ENCODE assay signal across 3 cellular contexts in genomic region chr5:149537374-149537959, GRCh38.
TF ChIP-seq lines count a peak whose summit lies in the region.

No MANE protein-coding gene starts in this region.

TF ChIP-seq in HepG2, 621 proteins besides CTCF, POLR2A, EP300 and RAD21:
- no peak for TF ChIP-seq DZIP1 (CRISPR knock-in tag; IDR thresholded peaks at IDR 0.05)
- no peak for TF ChIP-seq ETS1 (CRISPR knock-in tag; IDR thresholded peaks at IDR 0.05)
- no peak for TF ChIP-seq PHF5A (CRISPR knock-in tag; IDR thresholded peaks at IDR 0.05; ENCODE audit: low read depth, unreplicated experiment)
- peak in 1 of 2 experiments; percentile 46; a peak in 3 of 4 replicates for TF ChIP-seq MAFK (conservative IDR thresholded peaks at IDR 0.05 in 1 of 2, IDR thresholded peaks at IDR 0.05 in 1 of 2; ENCODE audit: low read length in 2 of 2)
- no peak for TF ChIP-seq ZNF577 (CRISPR knock-in tag; IDR thresholded peaks at IDR 0.05; ENCODE audit: borderline replicate concordance, low read depth)
- no peak for TF ChIP-seq CHCHD3 (CRISPR knock-in tag; IDR thresholded peaks at IDR 0.05)
- no peak for TF ChIP-seq PHF21A (CRISPR knock-in tag; IDR thresholded peaks at IDR 0.05)
- no peak for TF ChIP-seq ZFP82 (CRISPR knock-in tag; IDR thresholded peaks at IDR 0.05; ENCODE audit: borderline replicate concordance)
- TF ChIP-seq MAFF (IDR thresholded peaks at IDR 0.05; ENCODE audit: low read depth, low read length): 0 out of 2 replicates have a peak, but pooled peaks have one; percentile 27
- TF ChIP-seq THYN1 (CRISPR knock-in tag; IDR thresholded peaks at IDR 0.05; ENCODE audit: borderline replicate concordance, low read depth): no peak
- no peak for TF ChIP-seq SP140L (CRISPR knock-in tag; IDR thresholded peaks at IDR 0.05; ENCODE audit: borderline replicate concordance)
- no peak for TF ChIP-seq SNAPC2 (CRISPR knock-in tag; IDR thresholded peaks at IDR 0.05)
- TF ChIP-seq GLMP (CRISPR knock-in tag; IDR thresholded peaks at IDR 0.05; ENCODE audit: borderline replicate concordance): no peak
- TF ChIP-seq TCF12 (IDR thresholded peaks at IDR 0.05): no peak
- no peak for TF ChIP-seq TCF12 (CRISPR knock-in tag; IDR thresholded peaks at IDR 0.05)
TF ChIP-seq in HepG2: peak in this region for 2.

TF ChIP-seq in HEK293, 187 proteins besides CTCF, POLR2A, EP300 and RAD21:
- no peak for TF ChIP-seq ZNF449 (tag by site-specific recombination; IDR thresholded peaks at IDR 0.05)
- TF ChIP-seq ZSCAN16 (tag by site-specific recombination; IDR thresholded peaks at IDR 0.05): no peak
- peak; percentile 73 for TF ChIP-seq PRDM6 (tag by site-specific recombination; IDR thresholded peaks at IDR 0.05)
- no peak for TF ChIP-seq GFI1B (tag by site-specific recombination; IDR thresholded peaks at IDR 0.05)
- TF ChIP-seq ZNF274 (IDR thresholded peaks at IDR 0.05; ENCODE audit: low read length): no peak
- no peak for TF ChIP-seq ZNF274 (tag by site-specific recombination; IDR thresholded peaks at IDR 0.05; ENCODE audit: borderline replicate concordance)
- TF ChIP-seq ZBTB17 (tag by site-specific recombination; IDR thresholded peaks at IDR 0.05): no peak
- TF ChIP-seq ZNF677 (tag by site-specific recombination; IDR thresholded peaks at IDR 0.05): peak; percentile 99
- TF ChIP-seq ZNF747 (tag by site-specific recombination; IDR thresholded peaks at IDR 0.05): no peak

TF ChIP-seq in K562, 482 proteins besides CTCF, POLR2A, EP300 and RAD21:
- TF ChIP-seq C11orf30 (IDR thresholded peaks at IDR 0.05; ENCODE audit: low read depth): peak; percentile 35; the same call in 1 of the 2 replicates
- no peak for TF ChIP-seq HSF4 (CRISPR knock-in tag; IDR thresholded peaks at IDR 0.05; ENCODE audit: borderline replicate concordance)
- no peak for TF ChIP-seq POLR3G (IDR thresholded peaks at IDR 0.05; ENCODE audit: extremely low read depth, insufficient read length, insufficient replicate concordance)
- 0 out of 2 replicates have a peak, but pooled peaks have one; percentile 13 for TF ChIP-seq MAFG (tag; conservative IDR thresholded peaks at IDR 0.05)
- peak; percentile 58; the same call in 1 of the 2 replicates for TF ChIP-seq ZNF316 (IDR thresholded peaks at IDR 0.05)
- TF ChIP-seq MAFF (IDR thresholded peaks at IDR 0.05; ENCODE audit: low read length): peak; percentile 25; the same call in 1 of the 2 replicates
